ENCODE assay signal across 34 cellular contexts in the genomic region with DNA sequence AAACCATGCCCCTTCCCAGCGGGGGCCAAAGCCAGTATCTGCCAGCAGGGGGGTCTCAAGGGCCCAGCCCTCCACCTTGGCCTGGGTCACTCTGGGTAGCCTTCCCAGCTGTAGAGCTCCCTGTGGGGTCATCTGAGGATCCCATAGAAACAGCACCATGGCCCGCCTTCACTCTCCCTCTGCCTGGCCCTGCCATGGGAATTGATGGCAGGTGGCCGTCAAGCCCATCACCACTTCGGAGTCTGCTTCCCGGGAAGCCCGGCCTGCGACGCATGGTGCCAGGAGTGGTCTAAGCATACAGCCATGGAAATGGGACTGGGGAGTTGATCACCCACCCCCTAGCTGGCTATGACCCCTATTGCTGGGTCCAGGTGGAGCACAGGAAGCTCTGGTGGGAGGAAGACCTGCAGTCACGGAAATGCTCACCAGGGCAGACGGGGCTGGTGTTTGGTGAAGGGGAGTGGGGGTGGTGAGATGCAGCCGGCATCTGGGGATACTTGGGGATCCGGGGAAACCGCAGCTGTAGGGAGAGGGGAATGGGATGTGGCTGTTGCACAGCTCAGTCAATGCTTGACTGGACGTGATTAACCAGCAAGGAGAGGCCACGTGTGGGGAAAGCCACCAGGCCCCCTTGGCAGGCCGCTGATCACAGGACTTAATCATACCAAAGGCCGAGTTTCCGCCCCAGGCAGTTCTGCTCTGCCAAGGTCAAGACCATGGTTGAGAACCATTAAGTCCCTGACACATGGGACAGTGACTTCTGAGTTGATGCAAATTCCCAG. TPM values are rescaled to one million over a fixed set of nuclear protein-coding genes. Genes with fewer than 3 reads are reported as not detected.
DNase-seq lines count a peak whose midpoint lies in the region; ATAC-seq and TF ChIP-seq lines count a peak whose summit lies in the region.
"Had no signal": no experiment of that assay in that cellular context is flagged by ENCODE, and none has a peak within 500 bp of the region (broad histone marks: within the 10 kb centered on the region; RNA-seq: fewer than 3 reads in every experiment).

No MANE protein-coding gene starts in this region.

- H3K4me1 ChIP-seq in right cardiac atrium (ENCODE audit: control insufficient read depth, insufficient read depth, low read length) (no peaks in the 10 kb centered on the region), ovary (ENCODE audit: insufficient read depth) (peaks cover 1% of the 10 kb centered on the region)
- H3K4me1 ChIP-seq: body of pancreas had no signal

- peak; percentile 15 for DNase-seq in activated naive CD4-positive, alpha-beta T cell treated with anti-CD3 and anti-CD28 coated beads, Interleukin-2, amount 10 ng/mL, durations not matched to agents 7 days and 5 days
- no peak for DNase-seq in activated naive CD4-positive, alpha-beta T cell treated with Interleukin-2 at 50 U/mL for 16 hours
- DNase-seq in M059J (ENCODE audit: low read depth) (peak; percentile 54), right cardiac atrium (peak in 2 of 3 donors; percentile 21 to 39), ovary (peak in 4 of 5 donors; percentile 10 to 30 (median 17)), NCI-H774 (lab: John Stamatoyannopoulos, UW) (no peak), dermis blood vessel endothelial cell (no peak)
- DNase-seq in stimulated activated CD4-positive, alpha-beta T cell treated with anti-CD3 and anti-CD28 coated beads, Interleukin-4, amount 100 ng/mL, for 4 hours = no peak
- DNase-seq: activated CD4-positive, CD25-positive, alpha-beta regulatory T cell; activated CD8-positive, alpha-beta memory T cell treated with anti-CD3 and anti-CD28 coated beads, Interleukin-2, amount 10 ng/mL, durations not matched to agents 7 days and 5 days; activated naive CD4-positive, alpha-beta T cell treated with anti-CD3 and anti-CD28 coated beads for 36 hours; activated T-cell treated with anti-CD3 and anti-CD28 coated beads, Interleukin-2, amount 50 U/mL, for 4 hours; CD4-positive, alpha-beta memory T cell; GOT3; HFFc6; hypothalamus; KBM-7; MG63; NCI-H1105 treated with DMSO at 0.1 percent for 48 hours; NCI-H187 treated with DMSO at 0.1 percent for 48 hours; NCI-H2171; occipital lobe; stimulated activated CD4-positive, alpha-beta T cell treated with anti-CD3 and anti-CD28 coated beads, Interleukin-2, amount 100 ng/mL, for 24 hours; stimulated activated CD8-positive, alpha-beta memory T cell treated with anti-CD3 and anti-CD28 coated beads, Interleukin-4, amount 100 ng/mL, for 48 hours had no signal

- no peaks in the 10 kb centered on the region for H3K9me3 ChIP-seq in right cardiac atrium (ENCODE audit: control insufficient read depth, low read length)
- no peaks in the 10 kb centered on the region for H3K9me3 ChIP-seq in ovary
- H3K9me3 ChIP-seq: body of pancreas, MG63, thoracic aorta, vagina had no signal

- TF ChIP-seq CTCF in ovary (IDR thresholded peaks at IDR 0.05) = no peak

- H3K4me3 Mint-ChIP-seq in activated naive CD4-positive, alpha-beta T cell treated with anti-CD3 and anti-CD28 coated beads, Interleukin-2, amount 10 ng/mL, durations not matched to agents 7 days and 5 days = no peak overlapping the region
- H3K4me3 Mint-ChIP-seq: activated CD8-positive, alpha-beta memory T cell treated with anti-CD3 and anti-CD28 coated beads, Interleukin-2, amount 10 ng/mL, durations not matched to agents 7 days and 5 days; activated naive CD4-positive, alpha-beta T cell treated with anti-CD3 and anti-CD28 coated beads for 36 hours; activated T-cell treated with anti-CD3 and anti-CD28 coated beads, Interleukin-2, amount 50 U/mL, for 4 hours; CD4-positive, alpha-beta memory T cell; HFFc6; naive thymus-derived CD8-positive, alpha-beta T cell; stimulated activated naive CD8-positive, alpha-beta T cell treated with anti-CD3 and anti-CD28 coated beads, Interleukin-15, Interleukin-2, amounts not matched to agents 100 ng/mL and 50 ng/mL, for 24 hours had no signal

- H3K27me3 ChIP-seq in right cardiac atrium (ENCODE audit: control insufficient read depth, insufficient read depth) (no peaks in the 10 kb centered on the region), ovary (no peaks in the 10 kb centered on the region)
- H3K27me3 ChIP-seq: body of pancreas, MG63, vagina had no signal

- intact Hi-C loops in right cardiac atrium (cut with DNase I) (no loop called here), ovary (cut with DNase I) (no loop called here)

- H3K36me3 ChIP-seq in ovary = no peaks in the 10 kb centered on the region
- H3K36me3 ChIP-seq: MG63, thoracic aorta, vagina had no signal

- H3K27ac ChIP-seq in right cardiac atrium (ENCODE audit: low read length) (no peak overlapping the region), ovary (no peak overlapping the region)
- H3K27ac ChIP-seq: body of pancreas, thoracic aorta, vagina had no signal

- H3K27me3 Mint-ChIP-seq in activated naive CD4-positive, alpha-beta T cell treated with anti-CD3 and anti-CD28 coated beads, Interleukin-2, amount 10 ng/mL, durations not matched to agents 7 days and 5 days = peaks cover 4% of the 10 kb centered on the region
- H3K27me3 Mint-ChIP-seq: activated CD8-positive, alpha-beta memory T cell treated with anti-CD3 and anti-CD28 coated beads, Interleukin-2, amount 10 ng/mL, durations not matched to agents 7 days and 5 days; CD4-positive, alpha-beta memory T cell; stimulated activated naive CD8-positive, alpha-beta T cell treated with anti-CD3 and anti-CD28 coated beads, Interleukin-15, Interleukin-2, amounts not matched to agents 100 ng/mL and 50 ng/mL, for 24 hours had no signal

- TF ChIP-seq EP300 in ovary (IDR thresholded peaks at IDR 0.05) = no peak

- H3K27ac Mint-ChIP-seq in activated naive CD4-positive, alpha-beta T cell treated with anti-CD3 and anti-CD28 coated beads, Interleukin-2, amount 10 ng/mL, durations not matched to agents 7 days and 5 days = no peak overlapping the region
- H3K27ac Mint-ChIP-seq: activated CD8-positive, alpha-beta memory T cell treated with anti-CD3 and anti-CD28 coated beads, Interleukin-2, amount 10 ng/mL, durations not matched to agents 7 days and 5 days; activated naive CD4-positive, alpha-beta T cell treated with anti-CD3 and anti-CD28 coated beads for 36 hours; CD4-positive, alpha-beta memory T cell; HFFc6; stimulated activated naive CD8-positive, alpha-beta T cell treated with anti-CD3 and anti-CD28 coated beads, Interleukin-15, Interleukin-2, amounts not matched to agents 100 ng/mL and 50 ng/mL, for 24 hours had no signal

- H3K4me3 ChIP-seq in right cardiac atrium (ENCODE audit: low read length) (no peak overlapping the region), ovary (no peak overlapping the region)
- H3K4me3 ChIP-seq: body of pancreas, MG63, thoracic aorta, vagina had no signal

- CTCF ChIA-PET in activated naive CD4-positive, alpha-beta T cell treated with anti-CD3 and anti-CD28 coated beads, Interleukin-2, amount 10 ng/mL, durations not matched to agents 7 days and 5 days (lab: Charles Lee) = no interaction called here

- TF ChIP-seq POLR2A in ovary (IDR thresholded peaks at IDR 0.05) = no peak

- H3K4me1 Mint-ChIP-seq in activated naive CD4-positive, alpha-beta T cell treated with anti-CD3 and anti-CD28 coated beads, Interleukin-2, amount 10 ng/mL, durations not matched to agents 7 days and 5 days = no peaks in the 10 kb centered on the region
- H3K4me1 Mint-ChIP-seq: activated CD8-positive, alpha-beta memory T cell treated with anti-CD3 and anti-CD28 coated beads, Interleukin-2, amount 10 ng/mL, durations not matched to agents 7 days and 5 days; CD4-positive, alpha-beta memory T cell had no signal

- no peaks in the 10 kb centered on the region for H3K36me3 Mint-ChIP-seq in activated naive CD4-positive, alpha-beta T cell treated with anti-CD3 and anti-CD28 coated beads, Interleukin-2, amount 10 ng/mL, durations not matched to agents 7 days and 5 days
- H3K36me3 Mint-ChIP-seq: activated CD8-positive, alpha-beta memory T cell treated with anti-CD3 and anti-CD28 coated beads, Interleukin-2, amount 10 ng/mL, durations not matched to agents 7 days and 5 days; CD4-positive, alpha-beta memory T cell; naive thymus-derived CD8-positive, alpha-beta T cell had no signal

- H3K9me3 Mint-ChIP-seq in activated naive CD4-positive, alpha-beta T cell treated with anti-CD3 and anti-CD28 coated beads, Interleukin-2, amount 10 ng/mL, durations not matched to agents 7 days and 5 days = no peaks in the 10 kb centered on the region
- H3K9me3 Mint-ChIP-seq: activated naive CD4-positive, alpha-beta T cell treated with anti-CD3 and anti-CD28 coated beads for 36 hours; activated T-cell treated with anti-CD3 and anti-CD28 coated beads, Interleukin-2, amount 50 U/mL, for 4 hours; CD4-positive, alpha-beta memory T cell; stimulated activated naive CD8-positive, alpha-beta T cell treated with anti-CD3 and anti-CD28 coated beads, Interleukin-15, Interleukin-2, amounts not matched to agents 100 ng/mL and 50 ng/mL, for 24 hours had no signal

- no peak for ATAC-seq in right cardiac atrium
- ATAC-seq: activated CD8-positive, alpha-beta memory T cell treated with anti-CD3 and anti-CD28 coated beads, Interleukin-2, amount 10 ng/mL, durations not matched to agents 7 days and 5 days; activated T-cell treated with anti-CD3 and anti-CD28 coated beads, Interleukin-2, amount 50 U/mL, for 4 hours; body of pancreas; left lobe of liver; naive thymus-derived CD8-positive, alpha-beta T cell had no signal

- WGBS in right cardiac atrium = 93% methylated on average over 18 of the region's 18 CpGs
- WGBS in ovary, 3 donors = 89 to 95% (median 94%) methylated on average over 17 to 18 of the region's 18 CpGs

RNA-seq across cellular contexts. Expression of a gene that starts 52.2 kb away (rescaled TPM):
- not detected in 2 replicates for total RNA-seq in M059J (2014; rRNA removed; shearing (Covaris generic))
- total RNA-seq in right cardiac atrium (under 1 TPM in 1 of 4 donors, not detected in 3; 0.17 TPM), ovary (10 to 100 TPM in 6 of 7 donors, 1 to 10 TPM in 1; 5.6 to 24.7 (median 14.0) TPM), dermis blood vessel endothelial cell (not detected in 2 replicates)
- polyA plus RNA-seq in right cardiac atrium (0.34 TPM), ovary (10 to 100 TPM in 1 of 2 donors, 1 to 10 TPM in 1; 3.1 to 13.9 TPM)
- total RNA-seq: A172; activated CD8-positive, alpha-beta memory T cell treated with anti-CD3 and anti-CD28 coated beads, Interleukin-2, amount 10 ng/mL, durations not matched to agents 7 days and 5 days; activated naive CD4-positive, alpha-beta T cell treated with anti-CD3 and anti-CD28 coated beads for 36 hours; activated T-cell treated with anti-CD3 and anti-CD28 coated beads, Interleukin-2, amount 50 U/mL, for 4 hours; CD4-positive, alpha-beta memory T cell; Daoy; HFFc6; naive thymus-derived CD8-positive, alpha-beta T cell; NCI-H460; occipital lobe; renal cortical epithelial cell had no signal
- polyA plus RNA-seq: CD4-positive, alpha-beta memory T cell; naive thymus-derived CD8-positive, alpha-beta T cell had no signal

Comparison
In these comparisons a context has a peak if more than half of its experiments do, and no peak if none do; other contexts are left out.
1. DNase-seq: peak in activated naive CD4-positive, alpha-beta T cell treated with anti-CD3 and anti-CD28 coated beads, Interleukin-2, amount 10 ng/mL, durations not matched to agents 7 days and 5 days (single experiment), M059J (single experiment), right cardiac atrium (2 of 3) and ovary (4 of 5); none in activated naive CD4-positive, alpha-beta T cell treated with Interleukin-2 at 50 U/mL for 16 hours (single experiment), NCI-H774 (single experiment), stimulated activated CD4-positive, alpha-beta T cell treated with anti-CD3 and anti-CD28 coated beads, Interleukin-4, amount 100 ng/mL, for 4 hours (0 of 2) and dermis blood vessel endothelial cell (single experiment).